30 cellular contexts compared by ENCODE assay signal in the genomic region with DNA sequence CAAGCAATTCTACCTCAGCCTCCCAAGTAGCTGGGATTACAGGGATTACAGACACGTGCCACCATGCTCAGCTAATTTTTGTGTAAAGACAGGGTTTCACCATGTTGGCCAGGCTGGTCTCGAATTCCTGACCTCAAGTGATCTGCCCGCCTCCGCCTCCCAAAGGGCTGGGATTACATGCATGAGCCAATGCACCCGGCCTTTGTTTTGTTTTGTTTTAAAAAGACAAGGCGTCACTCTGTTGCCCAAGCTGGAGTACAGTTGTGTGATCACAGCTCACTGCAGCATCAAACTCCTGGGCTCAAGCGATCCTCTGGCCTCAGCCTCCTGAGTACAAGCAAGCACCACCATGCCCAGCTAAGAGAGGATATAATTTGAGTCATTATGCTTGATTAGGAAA. TPM values are rescaled to one million over a fixed set of nuclear protein-coding genes. Genes with fewer than 3 reads are reported as not detected.
A peak's percentile ranks its signal among the peaks of the same experiment; 100 is the strongest.
DNase-seq lines count a peak whose midpoint lies in the region; ATAC-seq and TF ChIP-seq lines count a peak whose summit lies in the region.
"Had no signal": no experiment of that assay in that cellular context is flagged by ENCODE, and none has a peak within 500 bp of the region (broad histone marks: within the 10 kb centered on the region; RNA-seq: fewer than 3 reads in every experiment).

No MANE protein-coding gene starts in this region.

- no peak overlapping the region for H3K4me3 Mint-ChIP-seq in activated naive CD8-positive, alpha-beta T cell
- no peak overlapping the region for H3K4me3 Mint-ChIP-seq in activated naive CD8-positive, alpha-beta T cell treated with anti-CD3 and anti-CD28 coated beads, Interleukin-2, amount 50 U/mL, for 24 hours
- no peak overlapping the region for H3K4me3 Mint-ChIP-seq in immature natural killer cell
- H3K4me3 Mint-ChIP-seq in activated T-helper 2 cell treated with anti-CD3 and anti-CD28 coated beads, Interferon-gamma antibody, Interleukin-2, Interleukin-4, amounts not matched to agents 10 μg/mL and 5 μg/mL and 100 μg/mL, durations not matched to agents 14 hours and 24 hours and 36 hours (ENCODE audit: low read depth), result no peak overlapping the region
- no peak overlapping the region for H3K4me3 Mint-ChIP-seq in type B pancreatic cell
- H3K4me3 Mint-ChIP-seq: activated CD4-positive, alpha-beta T cell treated with anti-CD3 and anti-CD28 coated beads for 36 hours; dendritic cell treated with granulocyte-macrophage colony-stimulating factor and Interleukin-4, amounts not matched to agents 40 ng/mL and 50 ng/mL, for 4 days; GM23338 had no signal

- no peaks in the 10 kb centered on the region for H3K9me3 ChIP-seq in WERI-Rb-1 (ENCODE audit: severe bottlenecking)
- no peaks in the 10 kb centered on the region for H3K9me3 ChIP-seq in subcutaneous abdominal adipose tissue (ENCODE audit: control insufficient read depth in 5 of 5, low read length in 5 of 5)
- H3K9me3 ChIP-seq: MG63, neutrophil, vagina had no signal

- H3K36me3 ChIP-seq in WERI-Rb-1 (peaks cover under 1% of the 10 kb centered on the region), subcutaneous abdominal adipose tissue (ENCODE audit: control insufficient read depth in 5 of 5, insufficient read depth in 5 of 5, low read length in 5 of 5) (peaks cover 5 to 16% (median 9%) of the 10 kb centered on the region in 5 donors)

- H3K9me3 Mint-ChIP-seq in activated naive CD8-positive, alpha-beta T cell (ENCODE audit: low read depth), result no peaks in the 10 kb centered on the region
- no peaks in the 10 kb centered on the region for H3K9me3 Mint-ChIP-seq in activated naive CD8-positive, alpha-beta T cell treated with anti-CD3 and anti-CD28 coated beads, Interleukin-2, amount 50 U/mL, for 24 hours
- no peaks in the 10 kb centered on the region for H3K9me3 Mint-ChIP-seq in immature natural killer cell
- no peaks in the 10 kb centered on the region for H3K9me3 Mint-ChIP-seq in activated T-helper 2 cell treated with anti-CD3 and anti-CD28 coated beads, Interferon-gamma antibody, Interleukin-2, Interleukin-4, amounts not matched to agents 10 μg/mL and 5 μg/mL and 100 μg/mL, durations not matched to agents 14 hours and 24 hours and 36 hours
- H3K9me3 Mint-ChIP-seq in type B pancreatic cell, result no peaks in the 10 kb centered on the region
- H3K9me3 Mint-ChIP-seq: dendritic cell treated with granulocyte-macrophage colony-stimulating factor and Interleukin-4, amounts not matched to agents 40 ng/mL and 50 ng/mL, for 4 days; GM23338; IgD-negative memory B cell had no signal

- H3K27ac Mint-ChIP-seq in activated naive CD8-positive, alpha-beta T cell, result peak overlapping the region; percentile 74
- H3K27ac Mint-ChIP-seq in activated naive CD8-positive, alpha-beta T cell treated with anti-CD3 and anti-CD28 coated beads, Interleukin-2, amount 50 U/mL, for 24 hours, result no peak overlapping the region
- H3K27ac Mint-ChIP-seq in immature natural killer cell (peak overlapping the region; percentile 18 to 89 (median 76)), type B pancreatic cell (no peak overlapping the region)
- no peak overlapping the region for H3K27ac Mint-ChIP-seq in activated T-helper 2 cell treated with anti-CD3 and anti-CD28 coated beads, Interferon-gamma antibody, Interleukin-2, Interleukin-4, amounts not matched to agents 10 μg/mL and 5 μg/mL and 100 μg/mL, durations not matched to agents 14 hours and 24 hours and 36 hours
- H3K27ac Mint-ChIP-seq: dendritic cell treated with granulocyte-macrophage colony-stimulating factor and Interleukin-4, amounts not matched to agents 40 ng/mL and 50 ng/mL, for 4 days; GM23338 had no signal

- H3K4me1 Mint-ChIP-seq in activated naive CD8-positive, alpha-beta T cell (ENCODE audit: low read depth), result peaks cover 71% of the 10 kb centered on the region
- peaks cover 56% of the 10 kb centered on the region for H3K4me1 Mint-ChIP-seq in activated naive CD8-positive, alpha-beta T cell treated with anti-CD3 and anti-CD28 coated beads, Interleukin-2, amount 50 U/mL, for 24 hours
- H3K4me1 Mint-ChIP-seq in immature natural killer cell (peaks cover 63 to 77% of the 10 kb centered on the region in 2 donors), type B pancreatic cell (ENCODE audit: unreplicated experiment) (peaks cover 31% of the 10 kb centered on the region)
- peaks cover 34% of the 10 kb centered on the region for H3K4me1 Mint-ChIP-seq in activated T-helper 2 cell treated with anti-CD3 and anti-CD28 coated beads, Interferon-gamma antibody, Interleukin-2, Interleukin-4, amounts not matched to agents 10 μg/mL and 5 μg/mL and 100 μg/mL, durations not matched to agents 14 hours and 24 hours and 36 hours (ENCODE audit: low read depth)

- intact Hi-C loops in activated T-helper 2 cell treated with anti-CD3 and anti-CD28 coated beads, Interferon-gamma antibody, Interleukin-2, Interleukin-4, amounts not matched to agents 10 μg/mL and 5 μg/mL and 100 μg/mL, durations not matched to agents 14 hours and 24 hours and 36 hours (cut with micrococcal nuclease), result no loop called here

- H3K27me3 Mint-ChIP-seq in activated naive CD8-positive, alpha-beta T cell, result no peaks in the 10 kb centered on the region
- H3K27me3 Mint-ChIP-seq in activated naive CD8-positive, alpha-beta T cell treated with anti-CD3 and anti-CD28 coated beads, Interleukin-2, amount 50 U/mL, for 24 hours, result no peaks in the 10 kb centered on the region
- peaks cover 0 to 11% (median 7%) of the 10 kb centered on the region in 3 donors for H3K27me3 Mint-ChIP-seq in immature natural killer cell (ENCODE audit: low read depth in 3 of 3)
- no peaks in the 10 kb centered on the region for H3K27me3 Mint-ChIP-seq in activated T-helper 2 cell treated with anti-CD3 and anti-CD28 coated beads, Interferon-gamma antibody, Interleukin-2, Interleukin-4, amounts not matched to agents 10 μg/mL and 5 μg/mL and 100 μg/mL, durations not matched to agents 14 hours and 24 hours and 36 hours (ENCODE audit: low read depth)
- H3K27me3 Mint-ChIP-seq in type B pancreatic cell, result no peaks in the 10 kb centered on the region
- H3K27me3 Mint-ChIP-seq: activated CD4-positive, alpha-beta T cell treated with anti-CD3 and anti-CD28 coated beads for 36 hours; dendritic cell treated with granulocyte-macrophage colony-stimulating factor and Interleukin-4, amounts not matched to agents 40 ng/mL and 50 ng/mL, for 4 days; IgD-negative memory B cell had no signal

- no peak overlapping the region for H3K27ac ChIP-seq in WERI-Rb-1
- peak overlapping the region; percentile 55 for H3K27ac ChIP-seq in subcutaneous abdominal adipose tissue (ENCODE audit: low read depth, low read length)
- H3K27ac ChIP-seq: C4-2B, cardiac muscle cell, epithelial cell of prostate had no signal

- no peak for ATAC-seq in activated naive CD8-positive, alpha-beta T cell treated with anti-CD3 and anti-CD28 coated beads, Interleukin-2, amount 50 U/mL, for 24 hours
- ATAC-seq: activated CD4-positive, alpha-beta T cell treated with anti-CD3 and anti-CD28 coated beads for 36 hours; GM12878; GM23338; left colon had no signal

- H3K9ac ChIP-seq in subcutaneous abdominal adipose tissue (ENCODE audit: low read length in 5 of 5), result no peak overlapping the region

- H3K4me3 ChIP-seq in WERI-Rb-1 (ENCODE audit: low read depth, low read length) (no peak overlapping the region), subcutaneous abdominal adipose tissue (ENCODE audit: low read depth in 1 of 5, low read length in 5 of 5) (no peak overlapping the region)
- H3K4me3 ChIP-seq: cardiac muscle cell, GM12878, GM23338, MG63, vagina had no signal

- no peaks in the 10 kb centered on the region for H3K36me3 Mint-ChIP-seq in activated naive CD8-positive, alpha-beta T cell
- no peaks in the 10 kb centered on the region for H3K36me3 Mint-ChIP-seq in activated naive CD8-positive, alpha-beta T cell treated with anti-CD3 and anti-CD28 coated beads, Interleukin-2, amount 50 U/mL, for 24 hours (ENCODE audit: low read depth)
- H3K36me3 Mint-ChIP-seq in immature natural killer cell (peaks cover 0 to 9% (median 9%) of the 10 kb centered on the region in 3 donors), type B pancreatic cell (peaks cover 20% of the 10 kb centered on the region)
- H3K36me3 Mint-ChIP-seq in activated T-helper 2 cell treated with anti-CD3 and anti-CD28 coated beads, Interferon-gamma antibody, Interleukin-2, Interleukin-4, amounts not matched to agents 10 μg/mL and 5 μg/mL and 100 μg/mL, durations not matched to agents 14 hours and 24 hours and 36 hours (ENCODE audit: low read depth), result peaks cover 35% of the 10 kb centered on the region
- H3K36me3 Mint-ChIP-seq: IgD-negative memory B cell had no signal

- DNase-seq in activated naive CD8-positive, alpha-beta T cell treated with anti-CD3 and anti-CD28 coated beads, Interleukin-2, amount 50 U/mL, for 24 hours, result no peak
- DNase-seq in WERI-Rb-1, result peak; percentile 46
- no peak for DNase-seq in immature natural killer cell
- no peak for DNase-seq in activated T-helper 2 cell treated with anti-CD3 and anti-CD28 coated beads, Interferon-gamma antibody, Interleukin-2, Interleukin-4, amounts not matched to agents 10 μg/mL and 5 μg/mL and 100 μg/mL, durations not matched to agents 14 hours and 24 hours and 36 hours (ENCODE audit: low spot score)
- DNase-seq in epidermal melanocyte (ENCODE audit: insufficient read length, low spot score), result no peak
- no peak for DNase-seq in type B pancreatic cell (ENCODE audit: extremely low spot score, unreplicated experiment)
- DNase-seq: ACHN; activated CD4-positive, alpha-beta T cell treated with anti-CD3 and anti-CD28 coated beads for 36 hours; activated gamma-delta T cell; amygdala; DMS153; glutamatergic neuron; left colon; MG63; NCI-H1436; NCI-H2171 treated with DMSO at 0.1 percent for 48 hours; NCI-H526 treated with DMSO at 0.1 percent for 48 hours; stimulated activated CD8-positive, alpha-beta memory T cell treated with anti-CD3 and anti-CD28 coated beads, Interleukin-4, amount 100 ng/mL, for 48 hours; SW 1271 had no signal

- peaks cover 10 to 60% (median 50%) of the 10 kb centered on the region in 5 donors for H3K4me1 ChIP-seq in subcutaneous abdominal adipose tissue (ENCODE audit: control insufficient read depth in 5 of 5, insufficient read depth in 5 of 5, low read length in 5 of 5)

- TF ChIP-seq CTCF in WERI-Rb-1 (IDR thresholded peaks at IDR 0.05; ENCODE audit: low read depth, low read length) (no peak), type B pancreatic cell (conservative IDR thresholded peaks at IDR 0.05) (no peak)

- H3K27me3 ChIP-seq in WERI-Rb-1 (ENCODE audit: insufficient read depth, low read depth, severe bottlenecking) (no peaks in the 10 kb centered on the region), subcutaneous abdominal adipose tissue (ENCODE audit: control insufficient read depth in 5 of 5, insufficient read depth in 4 of 5, low read length in 5 of 5) (no peaks in the 10 kb centered on the region)
- H3K27me3 ChIP-seq: cardiac muscle cell, MG63, neutrophil, vagina had no signal

RNA-seq across cellular contexts. Expression of a gene that starts 5.4 kb away (rescaled TPM):
- polyA plus RNA-seq in immature natural killer cell, result 100 to 1,000 TPM; 180 to 266 (median 215) TPM
- total RNA-seq in activated T-helper 2 cell treated with anti-CD3 and anti-CD28 coated beads, Interferon-gamma antibody, Interleukin-2, Interleukin-4, amounts not matched to agents 10 μg/mL and 5 μg/mL and 100 μg/mL, durations not matched to agents 14 hours and 24 hours and 36 hours, result 51.2 and 52.5 TPM in 2 replicates
- 47.1 and 65.6 TPM in 2 replicates for total RNA-seq in type B pancreatic cell (ENCODE audit: low replicate concordance)

RNA-seq across cellular contexts. Expression of a gene that starts 40.8 kb away (rescaled TPM):
- 10 to 100 TPM in 1 of 3 donors, 1 to 10 TPM in 2; 5.0 to 13.8 (median 5.6) TPM for polyA plus RNA-seq in immature natural killer cell
- total RNA-seq in activated T-helper 2 cell treated with anti-CD3 and anti-CD28 coated beads, Interferon-gamma antibody, Interleukin-2, Interleukin-4, amounts not matched to agents 10 μg/mL and 5 μg/mL and 100 μg/mL, durations not matched to agents 14 hours and 24 hours and 36 hours, result 19.7 and 20.8 TPM in 2 replicates
- 20.8 and 21.5 TPM in 2 replicates for total RNA-seq in type B pancreatic cell (ENCODE audit: low replicate concordance)

Comparison
In these comparisons a context has a peak if more than half of its experiments do, and no peak if none do; other contexts are left out.
1. H3K27ac Mint-ChIP-seq: peak in activated naive CD8-positive, alpha-beta T cell (single experiment) and immature natural killer cell (6 of 6); none in activated naive CD8-positive, alpha-beta T cell treated with anti-CD3 and anti-CD28 coated beads, Interleukin-2, amount 50 U/mL, for 24 hours (single experiment), activated T-helper 2 cell treated with anti-CD3 and anti-CD28 coated beads, Interferon-gamma antibody, Interleukin-2, Interleukin-4, amounts not matched to agents 10 μg/mL and 5 μg/mL and 100 μg/mL, durations not matched to agents 14 hours and 24 hours and 36 hours (single experiment) and type B pancreatic cell (single experiment).